Comparison of ENCODE assay signal across 32 cellular contexts in genomic region chr4:100929753-100930152, GRCh38.
DNase-seq lines count a peak whose midpoint lies in the region; ATAC-seq and TF ChIP-seq lines count a peak whose summit lies in the region.
"Had no signal": no experiment of that assay in that cellular context is flagged by ENCODE, and none has a peak within 500 bp of the region (broad histone marks: within the 10 kb centered on the region; RNA-seq: fewer than 3 reads in every experiment).

No MANE protein-coding gene starts in this region.

- H3K27ac ChIP-seq in neural progenitor cell: no peak overlapping the region
- no peak overlapping the region for H3K27ac ChIP-seq in substantia nigra (ENCODE audit: low read depth, low read length, poor library complexity, severe bottlenecking)
- H3K27ac ChIP-seq: neutrophil, spleen, stomach, thyroid gland, vagina had no signal

- H3K4me2 ChIP-seq in neural progenitor cell: no peak overlapping the region

- H3K4me3 ChIP-seq in neural progenitor cell: no peak overlapping the region
- H3K4me3 ChIP-seq: spleen, stomach, thyroid gland, vagina had no signal

- H3K9me3 Mint-ChIP-seq in neural progenitor cell: no peaks in the 10 kb centered on the region
- no peaks in the 10 kb centered on the region for H3K9me3 Mint-ChIP-seq in osteocyte (ENCODE audit: unreplicated experiment)
- H3K9me3 Mint-ChIP-seq: activated naive CD4-positive, alpha-beta T cell treated with anti-CD3 and anti-CD28 coated beads, Interleukin-2, amount 50 U/mL, for 24 hours; activated T-helper 2 cell treated with anti-CD3 and anti-CD28 coated beads, Interferon-gamma antibody, Interleukin-2, Interleukin-4, amounts not matched to agents 10 μg/mL and 5 μg/mL and 100 μg/mL, durations not matched to agents 14 hours and 24 hours and 36 hours; dendritic cell treated with granulocyte-macrophage colony-stimulating factor and Interleukin-4, amounts not matched to agents 40 ng/mL and 50 ng/mL, for 4 days; endodermal cell; mesothelial cell of epicardium; T-helper 2 cell treated with Interferon-gamma antibody and Interleukin-4, amounts not matched to agents 5 μg/mL and 100 μg/mL, for 36 hours had no signal

- no peaks in the 10 kb centered on the region for H3K36me3 ChIP-seq in neural progenitor cell
- H3K36me3 ChIP-seq: BE2C, neutrophil, spleen, stomach, thyroid gland, vagina had no signal

- H3K27me3 ChIP-seq in neural progenitor cell: no peaks in the 10 kb centered on the region
- H3K27me3 ChIP-seq: BE2C, neutrophil, spleen, stomach, thyroid gland, vagina had no signal

- no peak overlapping the region for H2AFZ ChIP-seq in neural progenitor cell (replicated peaks)

- no peak overlapping the region for H3K4me3 Mint-ChIP-seq in neural progenitor cell
- no peak overlapping the region for H3K4me3 Mint-ChIP-seq in osteocyte (ENCODE audit: unreplicated experiment)
- H3K4me3 Mint-ChIP-seq: activated CD4-positive, alpha-beta T cell treated with anti-CD3 and anti-CD28 coated beads for 36 hours; activated naive CD4-positive, alpha-beta T cell treated with anti-CD3 and anti-CD28 coated beads, Interleukin-2, amount 50 U/mL, for 24 hours; brain; dendritic cell treated with granulocyte-macrophage colony-stimulating factor and Interleukin-4, amounts not matched to agents 40 ng/mL and 50 ng/mL, for 4 days; endodermal cell; mesothelial cell of epicardium; T-helper 2 cell treated with Interferon-gamma antibody and Interleukin-4, amounts not matched to agents 5 μg/mL and 100 μg/mL, for 36 hours had no signal

- TF ChIP-seq CTCF in neural progenitor cell (IDR thresholded peaks at IDR 0.05) (no peak), osteocyte (IDR thresholded peaks at IDR 0.05) (no peak)

- H3K4me1 Mint-ChIP-seq in neural progenitor cell: no peaks in the 10 kb centered on the region
- H3K4me1 Mint-ChIP-seq in osteocyte (ENCODE audit: unreplicated experiment): peaks cover 5% of the 10 kb centered on the region
- H3K4me1 Mint-ChIP-seq: activated naive CD4-positive, alpha-beta T cell treated with anti-CD3 and anti-CD28 coated beads, Interleukin-2, amount 50 U/mL, for 24 hours had no signal

- no peaks in the 10 kb centered on the region for H3F3A ChIP-seq in neural progenitor cell (ENCODE audit: low read depth)

- H3K36me3 Mint-ChIP-seq in neural progenitor cell (no peaks in the 10 kb centered on the region), osteocyte (ENCODE audit: unreplicated experiment) (no peaks in the 10 kb centered on the region)
- H3K36me3 Mint-ChIP-seq: activated naive CD4-positive, alpha-beta T cell treated with anti-CD3 and anti-CD28 coated beads, Interleukin-2, amount 50 U/mL, for 24 hours; brain; mesothelial cell of epicardium had no signal

- H3K27me3 Mint-ChIP-seq in neural progenitor cell (ENCODE audit: insufficient read depth, low read depth) (peaks cover 3% of the 10 kb centered on the region), osteocyte (ENCODE audit: unreplicated experiment) (peaks cover 30% of the 10 kb centered on the region)
- H3K27me3 Mint-ChIP-seq: brain; dendritic cell treated with granulocyte-macrophage colony-stimulating factor and Interleukin-4, amounts not matched to agents 40 ng/mL and 50 ng/mL, for 4 days had no signal

- H3K4me1 ChIP-seq in neural progenitor cell: peaks cover 9% of the 10 kb centered on the region
- H3K4me1 ChIP-seq: BE2C, stomach, thyroid gland, vagina had no signal

- no peak for ATAC-seq in GM18873 (IDR thresholded peaks at IDR 0.05; ENCODE audit: low FRiP score, unreplicated experiment)
- ATAC-seq: activated CD4-positive, alpha-beta T cell treated with anti-CD3 and anti-CD28 coated beads for 36 hours; Panc1 had no signal

- no peaks in the 10 kb centered on the region for H4K20me1 ChIP-seq in neural progenitor cell (ENCODE audit: low read depth)

- no peaks in the 10 kb centered on the region for H3K9me3 ChIP-seq in neural progenitor cell (ENCODE audit: low read depth)
- H3K9me3 ChIP-seq: BE2C, neutrophil, spleen, stomach, thyroid gland, vagina had no signal

- peak; percentile 65 for DNase-seq in NCI-H748 (lab: John Stamatoyannopoulos, UW; ENCODE audit: unreplicated experiment)
- no peak for DNase-seq in NCI-H748 treated with DMSO at 0.1 percent for 48 hours (lab: John Stamatoyannopoulos, UW)
- DNase-seq in NCI-H128 (lab: John Stamatoyannopoulos, UW; ENCODE audit: unreplicated experiment): peak; percentile 8
- peak; percentile 65 for DNase-seq in NCI-H524 treated with DMSO at 0.1 percent for 48 hours (lab: John Stamatoyannopoulos, UW)
- peak; percentile 20 for DNase-seq in neural progenitor cell (ENCODE audit: low spot score)
- no peak for DNase-seq in substantia nigra (lab: John Stamatoyannopoulos, UW)
- no peak for DNase-seq in osteocyte (ENCODE audit: extremely low spot score, unreplicated experiment)
- DNase-seq: ACHN; activated CD4-positive, alpha-beta T cell treated with anti-CD3 and anti-CD28 coated beads for 36 hours; activated T-cell treated with anti-CD3 and anti-CD28 coated beads for 4 hours; amniotic stem cell; BE2C; DND-41; endodermal cell; islet precursor cell; Kasumi-1; NCI-H1930; NCI-H446 treated with DMSO at 0.1 percent for 48 hours; SIG-M5; spleen; stomach; thyroid gland had no signal

- H3K27ac Mint-ChIP-seq in neural progenitor cell: no peak overlapping the region
- no peak overlapping the region for H3K27ac Mint-ChIP-seq in osteocyte (ENCODE audit: unreplicated experiment)
- H3K27ac Mint-ChIP-seq: activated CD4-positive, alpha-beta T cell treated with anti-CD3 and anti-CD28 coated beads for 36 hours; activated naive CD4-positive, alpha-beta T cell treated with anti-CD3 and anti-CD28 coated beads, Interleukin-2, amount 50 U/mL, for 24 hours; activated T-helper 2 cell treated with anti-CD3 and anti-CD28 coated beads, Interferon-gamma antibody, Interleukin-2, Interleukin-4, amounts not matched to agents 10 μg/mL and 5 μg/mL and 100 μg/mL, durations not matched to agents 14 hours and 24 hours and 36 hours; dendritic cell treated with granulocyte-macrophage colony-stimulating factor and Interleukin-4, amounts not matched to agents 40 ng/mL and 50 ng/mL, for 4 days; endodermal cell; mesothelial cell of epicardium; T-helper 2 cell treated with Interferon-gamma antibody and Interleukin-4, amounts not matched to agents 5 μg/mL and 100 μg/mL, for 36 hours had no signal

- no peaks in the 10 kb centered on the region for H3K79me2 ChIP-seq in neural progenitor cell (ENCODE audit: low read depth)

- H3K9ac ChIP-seq in neural progenitor cell: no peak overlapping the region

Comparison
In these comparisons a context has a peak if more than half of its experiments do, and no peak if none do; other contexts are left out.
1. DNase-seq: peak in NCI-H748 (single experiment), NCI-H128 (single experiment), NCI-H524 treated with DMSO at 0.1 percent for 48 hours (single experiment) and neural progenitor cell (single experiment); none in NCI-H748 treated with DMSO at 0.1 percent for 48 hours (single experiment), substantia nigra (0 of 49) and osteocyte (single experiment).